Comparison of ENCODE assay signal across 3 cellular contexts in the genomic region with DNA sequence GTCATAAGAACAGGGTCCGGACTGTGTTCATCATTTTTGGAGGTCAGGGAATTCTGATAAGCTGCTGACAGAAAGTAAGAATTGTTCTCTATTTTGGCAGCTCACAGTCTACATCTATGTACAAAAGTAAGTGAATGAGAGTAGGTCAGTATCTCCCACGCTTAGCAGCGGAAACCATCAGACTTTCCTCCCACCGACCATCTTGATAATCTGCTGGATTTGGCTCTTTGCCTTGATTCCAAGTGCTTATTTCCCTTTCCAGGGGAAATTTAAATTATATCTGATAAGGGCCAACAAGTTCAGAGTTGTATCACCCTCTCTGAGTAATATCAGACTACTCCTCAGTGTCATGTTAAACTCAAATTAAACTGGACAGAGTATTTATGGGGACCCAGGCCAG.
A peak's percentile ranks its signal among the peaks of the same experiment; 100 is the strongest.
TF ChIP-seq lines count a peak whose summit lies in the region.

No MANE protein-coding gene starts in this region.

TF ChIP-seq in SK-N-SH treated with all-trans-retinoic acid at 6 μM for 48 hours, 23 proteins besides CTCF, POLR2A, EP300 and RAD21 (continued from another document):
- TF ChIP-seq TOX (CRISPR knock-in tag; IDR thresholded peaks at IDR 0.05; ENCODE audit: borderline replicate concordance) (no peak), OSR1 (CRISPR knock-in tag; IDR thresholded peaks at IDR 0.05) (no peak), ZFP3 (CRISPR knock-in tag; IDR thresholded peaks at IDR 0.05) (peak; percentile 64; the same call in 1 of the 2 replicates)

TF ChIP-seq in SK-N-SH, 30 proteins besides CTCF, POLR2A, EP300 and RAD21 (continued from another document):
- TF ChIP-seq, protein P1, sequence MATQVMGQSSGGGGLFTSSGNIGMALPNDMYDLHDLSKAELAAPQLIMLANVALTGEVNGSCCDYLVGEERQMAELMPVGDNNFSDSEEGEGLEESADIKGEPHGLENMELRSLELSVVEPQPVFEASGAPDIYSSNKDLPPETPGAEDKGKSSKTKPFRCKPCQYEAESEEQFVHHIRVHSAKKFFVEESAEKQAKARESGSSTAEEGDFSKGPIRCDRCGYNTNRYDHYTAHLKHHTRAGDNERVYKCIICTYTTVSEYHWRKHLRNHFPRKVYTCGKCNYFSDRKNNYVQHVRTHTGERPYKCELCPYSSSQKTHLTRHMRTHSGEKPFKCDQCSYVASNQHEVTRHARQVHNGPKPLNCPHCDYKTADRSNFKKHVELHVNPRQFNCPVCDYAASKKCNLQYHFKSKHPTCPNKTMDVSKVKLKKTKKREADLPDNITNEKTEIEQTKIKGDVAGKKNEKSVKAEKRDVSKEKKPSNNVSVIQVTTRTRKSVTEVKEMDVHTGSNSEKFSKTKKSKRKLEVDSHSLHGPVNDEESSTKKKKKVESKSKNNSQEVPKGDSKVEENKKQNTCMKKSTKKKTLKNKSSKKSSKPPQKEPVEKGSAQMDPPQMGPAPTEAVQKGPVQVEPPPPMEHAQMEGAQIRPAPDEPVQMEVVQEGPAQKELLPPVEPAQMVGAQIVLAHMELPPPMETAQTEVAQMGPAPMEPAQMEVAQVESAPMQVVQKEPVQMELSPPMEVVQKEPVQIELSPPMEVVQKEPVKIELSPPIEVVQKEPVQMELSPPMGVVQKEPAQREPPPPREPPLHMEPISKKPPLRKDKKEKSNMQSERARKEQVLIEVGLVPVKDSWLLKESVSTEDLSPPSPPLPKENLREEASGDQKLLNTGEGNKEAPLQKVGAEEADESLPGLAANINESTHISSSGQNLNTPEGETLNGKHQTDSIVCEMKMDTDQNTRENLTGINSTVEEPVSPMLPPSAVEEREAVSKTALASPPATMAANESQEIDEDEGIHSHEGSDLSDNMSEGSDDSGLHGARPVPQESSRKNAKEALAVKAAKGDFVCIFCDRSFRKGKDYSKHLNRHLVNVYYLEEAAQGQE (IDR thresholded peaks at IDR 0.05; ENCODE audit: low read depth, low read length): no peak
- TF ChIP-seq ZBTB33 (IDR thresholded peaks at IDR 0.05; ENCODE audit: borderline replicate concordance, low read depth) (no peak), NFIC (IDR thresholded peaks at IDR 0.05; ENCODE audit: borderline replicate concordance) (no peak), ELF1 (IDR thresholded peaks at IDR 0.05) (no peak), JUND (IDR thresholded peaks at IDR 0.05) (no peak), SMC3 (IDR thresholded peaks at IDR 0.05; ENCODE audit: low read depth, low read length) (no peak), FOXM1 (IDR thresholded peaks at IDR 0.05; ENCODE audit: low read depth) (no peak), TAF1 (IDR thresholded peaks at IDR 0.05; ENCODE audit: borderline replicate concordance, low read depth, low read length) (no peak), EZH2phosphoT487 (IDR thresholded peaks at IDR 0.05; ENCODE audit: borderline replicate concordance, low read depth) (no peak), IRF3 (IDR thresholded peaks at IDR 0.05; ENCODE audit: low read depth, low read length) (no peak), PBX3 (IDR thresholded peaks at IDR 0.05) (no peak; the same call in 1 of the 2 replicates), FOSL2 (IDR thresholded peaks at IDR 0.05; ENCODE audit: borderline replicate concordance, low read depth) (no peak), FOXJ3 (CRISPR knock-in tag; IDR thresholded peaks at IDR 0.05) (no peak), RCOR1 (IDR thresholded peaks at IDR 0.05; ENCODE audit: low read length) (no peak)
- TF ChIP-seq, protein P2, sequence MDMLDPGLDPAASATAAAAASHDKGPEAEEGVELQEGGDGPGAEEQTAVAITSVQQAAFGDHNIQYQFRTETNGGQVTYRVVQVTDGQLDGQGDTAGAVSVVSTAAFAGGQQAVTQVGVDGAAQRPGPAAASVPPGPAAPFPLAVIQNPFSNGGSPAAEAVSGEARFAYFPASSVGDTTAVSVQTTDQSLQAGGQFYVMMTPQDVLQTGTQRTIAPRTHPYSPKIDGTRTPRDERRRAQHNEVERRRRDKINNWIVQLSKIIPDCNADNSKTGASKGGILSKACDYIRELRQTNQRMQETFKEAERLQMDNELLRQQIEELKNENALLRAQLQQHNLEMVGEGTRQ (IDR thresholded peaks at IDR 0.05; ENCODE audit: borderline replicate concordance, low read depth, low read length): no peak
- TF ChIP-seq, protein P3, sequence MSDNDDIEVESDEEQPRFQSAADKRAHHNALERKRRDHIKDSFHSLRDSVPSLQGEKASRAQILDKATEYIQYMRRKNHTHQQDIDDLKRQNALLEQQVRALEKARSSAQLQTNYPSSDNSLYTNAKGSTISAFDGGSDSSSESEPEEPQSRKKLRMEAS (IDR thresholded peaks at IDR 0.05; ENCODE audit: low read depth): no peak

TF ChIP-seq in endothelial cell of umbilical vein, 7 proteins besides CTCF, POLR2A, EP300 and RAD21:
- TF ChIP-seq, protein P3 (IDR thresholded peaks at IDR 0.05; ENCODE audit: insufficient read depth, insufficient read length): no peak
- TF ChIP-seq JUN (IDR thresholded peaks at IDR 0.05; ENCODE audit: borderline replicate concordance, insufficient read depth, insufficient read length, low read depth): no peak
- TF ChIP-seq FOS (IDR thresholded peaks at IDR 0.05; ENCODE audit: borderline replicate concordance, insufficient read depth, low read length): no peak
- TF ChIP-seq GATA2 (IDR thresholded peaks at IDR 0.05; ENCODE audit: insufficient read depth, insufficient read length, low read depth, low read length): no peak
- TF ChIP-seq EZH2 (IDR thresholded peaks at IDR 0.05; ENCODE audit: borderline replicate concordance, low read depth, low read length, severe bottlenecking): no peak
- no peak for TF ChIP-seq MYC (IDR thresholded peaks at IDR 0.05; ENCODE audit: low read depth, low read length)
- TF ChIP-seq POLR2AphosphoS5 (IDR thresholded peaks at IDR 0.05; ENCODE audit: insufficient read depth, low read depth, low read length): no peak
